Comparison of ENCODE assay signal across 8 cellular contexts in genomic region chr5:151151793-151152192, GRCh38. TPM values are rescaled to one million over a fixed set of nuclear protein-coding genes. Genes with fewer than 3 reads are reported as not detected.
DNase-seq lines count a peak whose midpoint lies in the region; ATAC-seq and TF ChIP-seq lines count a peak whose summit lies in the region.

No MANE protein-coding gene starts in this region.

- H3K36me3 ChIP-seq in adrenal gland (replicated peaks in 1 of 2), result peaks cover 0 to 8% of the 10 kb centered on the region in 2 donors

- no peak overlapping the region for H3K4me3 ChIP-seq in adrenal gland

- H3K4me3 Mint-ChIP-seq in activated CD4-positive, alpha-beta T cell treated with anti-CD3 and anti-CD28 coated beads, Interleukin-2, amount 10 ng/mL, durations not matched to agents 7 days and 5 days, result peak overlapping the region; percentile 53
- peak overlapping the region; percentile 77 for H3K4me3 Mint-ChIP-seq in natural killer cell

- intact Hi-C loops in adrenal gland (cut with DNase I), result no loop called here
- intact Hi-C loops in natural killer cell (cut with micrococcal nuclease), result loop anchor here (10.0 kb wide), 1 partner anchor 63 kb away; no protein-coding TSS in a partner anchor

- TF ChIP-seq POLR2A in adrenal gland (IDR thresholded peaks at IDR 0.05), result no peak

- H3K27me3 Mint-ChIP-seq in activated CD4-positive, alpha-beta T cell treated with anti-CD3 and anti-CD28 coated beads, Interleukin-2, amount 10 ng/mL, durations not matched to agents 7 days and 5 days, result no peaks in the 10 kb centered on the region
- H3K27me3 Mint-ChIP-seq in natural killer cell (ENCODE audit: low read depth in 2 of 2), result no peaks in the 10 kb centered on the region

- H3K4me1 Mint-ChIP-seq in activated CD4-positive, alpha-beta T cell treated with anti-CD3 and anti-CD28 coated beads, Interleukin-2, amount 10 ng/mL, durations not matched to agents 7 days and 5 days, result peaks cover 82% of the 10 kb centered on the region
- H3K4me1 Mint-ChIP-seq in natural killer cell, result peaks cover 95 to 99% of the 10 kb centered on the region in 2 donors

- POLR2A ChIA-PET in activated CD4-positive, alpha-beta T cell treated with anti-CD3 and anti-CD28 coated beads, Interleukin-2, amount 10 ng/mL, durations not matched to agents 7 days and 5 days (lab: Charles Lee), result no interaction called here

- peak overlapping the region; percentile 93 for H3K27ac Mint-ChIP-seq in activated CD4-positive, alpha-beta T cell treated with anti-CD3 and anti-CD28 coated beads, Interleukin-2, amount 10 ng/mL, durations not matched to agents 7 days and 5 days
- H3K27ac Mint-ChIP-seq in natural killer cell, result peak overlapping the region; percentile 80 to 95

- peaks cover 70% of the 10 kb centered on the region for H3K36me3 Mint-ChIP-seq in activated CD4-positive, alpha-beta T cell treated with anti-CD3 and anti-CD28 coated beads, Interleukin-2, amount 10 ng/mL, durations not matched to agents 7 days and 5 days (ENCODE audit: low read depth)
- H3K36me3 Mint-ChIP-seq in natural killer cell, result no peaks in the 10 kb centered on the region

- peak; percentile 29 for DNase-seq in activated CD4-positive, alpha-beta T cell treated with anti-CD3 and anti-CD28 coated beads, Interleukin-2, amount 10 ng/mL, durations not matched to agents 7 days and 5 days
- DNase-seq in activated CD4-positive, alpha-beta T cell treated with anti-CD3 and anti-CD28 coated beads for 1 hour, result no peak
- DNase-seq in adrenal gland (peak in 6 of 7 donors; percentile 29 to 59 (median 44)), natural killer cell (no peak), mesenteric fat pad (ENCODE audit: low spot score) (no peak), hippocampal formation (lab: John Stamatoyannopoulos, UW) (no peak), NCI-H2227 treated with DMSO at 0.1 percent for 48 hours (lab: John Stamatoyannopoulos, UW) (no peak)

- no peaks in the 10 kb centered on the region for H3K27me3 ChIP-seq in adrenal gland

- peak overlapping the region in 4 of 5 donors; percentile 3 to 83 (median 70) for H3K27ac ChIP-seq in adrenal gland

- peaks cover 3% of the 10 kb centered on the region for H3K9me3 Mint-ChIP-seq in activated CD4-positive, alpha-beta T cell treated with anti-CD3 and anti-CD28 coated beads, Interleukin-2, amount 10 ng/mL, durations not matched to agents 7 days and 5 days
- H3K9me3 Mint-ChIP-seq in natural killer cell, result no peaks in the 10 kb centered on the region

- WGBS in adrenal gland, 4 donors, result 49 to 58% (median 57%) methylated on average over 4 to 5 of the region's 5 CpGs

- CTCF ChIA-PET in activated CD4-positive, alpha-beta T cell treated with anti-CD3 and anti-CD28 coated beads, Interleukin-2, amount 10 ng/mL, durations not matched to agents 7 days and 5 days (lab: Charles Lee), result interaction anchor here (0.6 to 12.9 kb wide), 5 partner anchors 14 to 68 kb away, joined by 3 to 89 read pairs (median 6); no protein-coding TSS in a partner anchor

- ATAC-seq in HG03469 (IDR thresholded peaks at IDR 0.05; ENCODE audit: unreplicated experiment) (peak; percentile 34), natural killer cell (peak in 1 of 3 donors; percentile 14)

- TF ChIP-seq CTCF in adrenal gland (IDR thresholded peaks at IDR 0.05), result no peak
- TF ChIP-seq CTCF in natural killer cell (IDR thresholded peaks at IDR 0.05), result no peak

- H3K4me1 ChIP-seq in adrenal gland (replicated peaks in 1 of 2), result peaks cover 38 to 76% of the 10 kb centered on the region in 2 donors

- no peaks in the 10 kb centered on the region for H3K9me3 ChIP-seq in adrenal gland (replicated peaks in 1 of 3)

RNA-seq across cellular contexts. Expression of gene ANXA6, which starts 5.8 kb away (rescaled TPM):
- 100 to 1,000 TPM; 494 to 508 TPM for total RNA-seq in activated CD4-positive, alpha-beta T cell treated with anti-CD3 and anti-CD28 coated beads, Interleukin-2, amount 10 ng/mL, durations not matched to agents 7 days and 5 days
- total RNA-seq in adrenal gland, result 100 to 1,000 TPM; 144 to 382 (median 278) TPM
- 100 to 1,000 TPM; 115 to 176 (median 139) TPM for polyA plus RNA-seq in adrenal gland
- total RNA-seq in natural killer cell, result 100 to 1,000 TPM; 504 to 629 (median 535) TPM
- total RNA-seq in mesenteric fat pad, result 631 TPM

Comparison
In these comparisons a context has a peak if more than half of its experiments do, and no peak if none do; other contexts are left out.
1. DNase-seq: peak in activated CD4-positive, alpha-beta T cell treated with anti-CD3 and anti-CD28 coated beads, Interleukin-2, amount 10 ng/mL, durations not matched to agents 7 days and 5 days (single experiment) and adrenal gland (6 of 7); none in activated CD4-positive, alpha-beta T cell treated with anti-CD3 and anti-CD28 coated beads for 1 hour (single experiment), natural killer cell (single experiment), mesenteric fat pad (single experiment), hippocampal formation (0 of 2) and NCI-H2227 treated with DMSO at 0.1 percent for 48 hours (single experiment).